In genomic region chr1:187294421-187295201, GRCh38 we compare ENCODE assay signal across 22 cellular contexts.
DNase-seq lines count a peak whose midpoint lies in the region; ATAC-seq, FAIRE-seq and TF ChIP-seq lines count a peak whose summit lies in the region.
"Had no signal": no experiment of that assay in that cellular context is flagged by ENCODE, and none has a peak within 500 bp of the region (broad histone marks: within the 10 kb centered on the region; RNA-seq: fewer than 3 reads in every experiment).

No MANE protein-coding gene starts in this region.

- H3K4me1 ChIP-seq in GM12878 (ENCODE audit: control insufficient read depth, insufficient read depth, low read length) = no peaks in the 10 kb centered on the region
- H3K4me1 ChIP-seq: A549, Caco-2 had no signal

- ATAC-seq in HG03175 (IDR thresholded peaks at IDR 0.05; ENCODE audit: unreplicated experiment) (peak; percentile 43), GM12878 (no peak)
- ATAC-seq: A549; CD8-positive, alpha-beta T cell; K562 had no signal

- TF ChIP-seq CTCF in GM12878 (IDR thresholded peaks at IDR 0.05 in 2 of 3, conservative IDR thresholded peaks at IDR 0.05 in 1 of 3; ENCODE audit: control insufficient read depth in 2 of 3, extremely low read depth in 1 of 3, insufficient read depth in 1 of 3, low read depth in 3 of 3, low read length in 3 of 3) = no peak

- WGBS in GM12878 (ENCODE audit: insufficient coverage, insufficient replicate concordance, low lambda C conversion rate, missing lambda C conversion rate) = 52% methylated on average over 3 of the region's 3 CpGs

- no peak for TF ChIP-seq POLR2A in GM12878 (IDR thresholded peaks at IDR 0.05; ENCODE audit: low read depth, low read length)

- SMC1A ChIA-PET in GM12878 (lab: Charles Lee; ENCODE audit: uncharacterized antibody, unreplicated experiment) = no interaction called here

- no peaks in the 10 kb centered on the region for H3K79me2 ChIP-seq in GM12878 (ENCODE audit: control insufficient read depth, insufficient read depth, low read length)

- DNase-seq in ELR (ENCODE audit: low read depth) (peak; percentile 40), RCC 7860 (ENCODE audit: low spot score) (no peak), GM12878 (ENCODE audit: low read depth, low spot score) (no peak), GDM1 (lab: John Stamatoyannopoulos, UW) (no peak), NCI-H2029 treated with DMSO at 0.1 percent for 48 hours (lab: John Stamatoyannopoulos, UW) (no peak), GOT3 (lab: John Stamatoyannopoulos, UW) (no peak), ACHN (no peak)
- DNase-seq: C1 segment of cervical spinal cord; Caco-2; CD8-positive, alpha-beta T cell; DMS 273 treated with DMSO at 0.1 percent for 48 hours; DMS79; H9; MG63; NCI-H2029; NCI-H526 treated with DMSO at 0.1 percent for 48 hours; SHP77 treated with DMSO at 0.1 percent for 48 hours; T-helper 1 cell had no signal

- POLR2A ChIA-PET in GM12878 (lab: Charles Lee) = interaction anchor here (0.6 kb wide), 1 partner anchor 113 kb away, joined by 4 read pairs; no protein-coding TSS in a partner anchor

- no peaks in the 10 kb centered on the region for H3K36me3 ChIP-seq in GM12878 (ENCODE audit: control insufficient read depth in 2 of 2, insufficient read depth in 2 of 2, low read length in 1 of 2)
- H3K36me3 ChIP-seq: MG63 had no signal

- RAD21 ChIA-PET in GM12878 (lab: Charles Lee; ENCODE audit: unreplicated experiment) = no interaction called here

- TF ChIP-seq EP300 in GM12878 (IDR thresholded peaks at IDR 0.05; ENCODE audit: borderline replicate concordance in 1 of 2, control insufficient read depth in 1 of 2, low read depth in 2 of 2, low read length in 2 of 2) = no peak

- H2AFZ ChIP-seq in GM12878 (ENCODE audit: control insufficient read depth, low read depth, low read length) = no peak overlapping the region

- H3K27ac ChIP-seq in GM12878 (ENCODE audit: control insufficient read depth, insufficient read depth) = no peak overlapping the region
- H3K27ac ChIP-seq: A549 had no signal

- no TSS peak for BruUV-seq in GM12878 (replicated peaks; lab: Mats Ljungman, UMichigan)

- no peak for TF ChIP-seq RAD21 in GM12878 (IDR thresholded peaks at IDR 0.05; ENCODE audit: insufficient read depth, low read depth, low read length)

- in situ Hi-C loops in GM12878 (cut with MboI) (no loop called here), ACHN (cut with HindIII; ENCODE audit: low pct_ligation_motif_present, low pct_unique_long_range_greater_than_20kb, low sequenced_read_pairs) (no loop called here)

- no peak overlapping the region for H3K4me3 ChIP-seq in GM12878
- H3K4me3 ChIP-seq: A549, K562, MG63 had no signal

- H3K27me3 ChIP-seq in GM12878 (replicated peaks in 1 of 2; ENCODE audit: control insufficient read depth in 2 of 2, insufficient read depth in 2 of 2, low read length in 1 of 2) = no peaks in the 10 kb centered on the region
- H3K27me3 ChIP-seq: MG63 had no signal

- intact Hi-C loops in GM12878 (cut with micrococcal nuclease; ENCODE audit: unreplicated experiment) = no loop called here

- no peak overlapping the region for H3K4me2 ChIP-seq in GM12878 (ENCODE audit: control insufficient read depth, insufficient read depth)
- H3K4me2 ChIP-seq: A549 had no signal

- CTCF ChIA-PET in GM12878 (lab: Yijun Ruan, JAX) = no interaction called here

- FAIRE-seq in RCC 7860 (lab: Jason Lieb, UNC) = peak; percentile 32
- no peak for FAIRE-seq in GM12878 (lab: Jason Lieb, UNC)
- FAIRE-seq: A549, HTR-8/SVneo had no signal

- H3K9me3 ChIP-seq in GM12878 (replicated peaks; ENCODE audit: control insufficient read depth, insufficient read depth, low read length) = no peaks in the 10 kb centered on the region
- H3K9me3 ChIP-seq: A549, Caco-2, MG63 had no signal

- H4K20me1 ChIP-seq in GM12878 (ENCODE audit: control insufficient read depth, insufficient read depth) = no peaks in the 10 kb centered on the region

- H3K9ac ChIP-seq in GM12878 (ENCODE audit: control insufficient read depth, insufficient read depth, low read length) = no peak overlapping the region

TF ChIP-seq in GM12878, 131 proteins besides CTCF, POLR2A, EP300 and RAD21:
- TF ChIP-seq HCFC1 (IDR thresholded peaks at IDR 0.05; ENCODE audit: low read length) (no peak), ETV6 (conservative IDR thresholded peaks at IDR 0.05 in 1 of 2, IDR thresholded peaks at IDR 0.05 in 1 of 2; ENCODE audit: borderline replicate concordance in 1 of 2, low read depth in 1 of 2) (no peak), ATF7 (IDR thresholded peaks at IDR 0.05; ENCODE audit: low read depth) (no peak), SPI1 (IDR thresholded peaks at IDR 0.05; ENCODE audit: borderline replicate concordance, insufficient read depth, low read depth, low read length) (peak; percentile 52; the same call in 1 of the 2 replicates), RUNX3 (IDR thresholded peaks at IDR 0.05; ENCODE audit: low read length) (peak; percentile 8; the same call in 1 of the 2 replicates), SMAD5 (IDR thresholded peaks at IDR 0.05; ENCODE audit: low read depth) (no peak), HDAC2 (IDR thresholded peaks at IDR 0.05) (no peak), RB1 (IDR thresholded peaks at IDR 0.05; ENCODE audit: borderline replicate concordance) (no peak)
